1 cellular context compared by ENCODE assay signal in the genomic region with DNA sequence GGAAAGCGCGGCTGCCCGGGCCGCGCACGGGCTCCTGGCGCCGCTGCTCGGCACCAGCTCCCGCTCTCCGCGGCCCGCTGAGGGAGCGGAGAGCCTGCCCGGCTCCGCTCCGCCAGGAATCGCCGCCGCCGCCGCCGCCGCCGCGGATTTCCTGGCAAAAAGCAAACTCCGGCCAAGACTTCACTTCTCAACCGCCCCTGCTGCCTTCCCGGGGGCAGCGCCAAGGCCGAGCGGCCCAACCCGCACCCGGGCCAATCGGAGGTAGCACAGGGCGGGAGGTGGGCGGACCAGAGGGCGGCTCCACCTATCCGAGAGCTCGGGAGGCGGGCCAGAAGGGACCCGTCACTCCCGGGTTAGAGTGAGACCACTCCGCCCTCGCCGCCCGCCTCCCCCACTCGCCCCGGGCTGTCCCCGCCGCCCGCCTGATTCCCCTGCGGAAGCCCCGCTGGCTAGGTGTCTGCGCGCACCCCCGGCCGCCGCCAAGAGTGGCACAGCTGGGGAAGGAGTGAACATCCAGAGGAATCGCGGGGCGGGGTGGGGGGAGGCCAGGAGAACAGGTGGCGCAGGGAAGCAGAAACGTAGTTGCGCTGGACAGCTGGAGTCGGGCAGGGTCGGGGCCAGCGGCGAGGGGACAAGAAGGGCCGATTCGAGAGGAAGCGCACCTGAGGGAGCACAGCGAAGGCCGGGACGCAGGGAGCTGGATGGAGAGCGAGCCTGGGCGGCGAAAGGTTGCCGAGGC.
TF ChIP-seq lines count a peak whose summit lies in the region.

TSS of gene LNX2 (minus strand) at position 153 of the 739 bp plus-strand sequence. CDS start 38,826 bp downstream, outside the sequence.

TF ChIP-seq in SK-N-SH treated with all-trans-retinoic acid at 6 μM for 48 hours, 23 proteins besides CTCF, POLR2A, EP300 and RAD21 (continued from another document):
- TF ChIP-seq PATZ1 (CRISPR knock-in tag; IDR thresholded peaks at IDR 0.05; ENCODE audit: borderline replicate concordance) = no peak
